15 cellular contexts compared by ENCODE assay signal in genomic region chr10:14384915-14385314, GRCh38.
"Had no signal": no experiment of that assay in that cellular context is flagged by ENCODE, and none has a peak within 500 bp of the region (broad histone marks: within the 10 kb centered on the region; RNA-seq: fewer than 3 reads in every experiment).

No MANE protein-coding gene starts in this region.

- ATAC-seq: activated CD8-positive, alpha-beta T cell treated with anti-CD3 and anti-CD28 coated beads for 36 hours; body of pancreas; stimulated activated effector memory CD8-positive, alpha-beta T cell treated with anti-CD3 and anti-CD28 coated beads, Interleukin-12 subunit alpha, Interleukin-12 subunit beta, amount 100 ng/mL, for 72 hours had no signal

- H3K4me1 Mint-ChIP-seq: central memory CD8-positive, alpha-beta T cell; mesothelial cell of epicardium had no signal

- H3K27ac Mint-ChIP-seq: activated CD8-positive, alpha-beta T cell treated with anti-CD3 and anti-CD28 coated beads for 36 hours; mesothelial cell of epicardium; stimulated activated effector memory CD8-positive, alpha-beta T cell treated with anti-CD3 and anti-CD28 coated beads, Interleukin-12 subunit alpha, Interleukin-12 subunit beta, amount 100 ng/mL, for 72 hours had no signal

- H3K9me3 Mint-ChIP-seq: central memory CD8-positive, alpha-beta T cell; mesothelial cell of epicardium had no signal

- H3K27ac ChIP-seq: adrenal gland, body of pancreas, right atrium auricular region, tibial nerve had no signal

- H3K36me3 Mint-ChIP-seq: mesothelial cell of epicardium had no signal

- H3K4me3 Mint-ChIP-seq: activated CD8-positive, alpha-beta T cell treated with anti-CD3 and anti-CD28 coated beads for 36 hours; central memory CD8-positive, alpha-beta T cell; mesothelial cell of epicardium; stimulated activated effector memory CD8-positive, alpha-beta T cell treated with anti-CD3 and anti-CD28 coated beads, Interleukin-12 subunit alpha, Interleukin-12 subunit beta, amount 100 ng/mL, for 72 hours had no signal

- DNase-seq: activated CD4-positive, alpha-beta T cell treated with anti-CD3 and anti-CD28 coated beads for 4 hours; activated CD8-positive, alpha-beta memory T cell treated with anti-CD3 and anti-CD28 coated beads, Interleukin-2, amount 50 U/mL, for 4 hours; activated CD8-positive, alpha-beta T cell treated with anti-CD3 and anti-CD28 coated beads for 36 hours; activated naive CD4-positive, alpha-beta T cell; adrenal gland; body of pancreas; effector memory CD4-positive, alpha-beta T cell; naive B cell; posterior cingulate gyrus; T1000 had no signal
